Comparison of ENCODE assay signal across 9 cellular contexts in the genomic region with DNA sequence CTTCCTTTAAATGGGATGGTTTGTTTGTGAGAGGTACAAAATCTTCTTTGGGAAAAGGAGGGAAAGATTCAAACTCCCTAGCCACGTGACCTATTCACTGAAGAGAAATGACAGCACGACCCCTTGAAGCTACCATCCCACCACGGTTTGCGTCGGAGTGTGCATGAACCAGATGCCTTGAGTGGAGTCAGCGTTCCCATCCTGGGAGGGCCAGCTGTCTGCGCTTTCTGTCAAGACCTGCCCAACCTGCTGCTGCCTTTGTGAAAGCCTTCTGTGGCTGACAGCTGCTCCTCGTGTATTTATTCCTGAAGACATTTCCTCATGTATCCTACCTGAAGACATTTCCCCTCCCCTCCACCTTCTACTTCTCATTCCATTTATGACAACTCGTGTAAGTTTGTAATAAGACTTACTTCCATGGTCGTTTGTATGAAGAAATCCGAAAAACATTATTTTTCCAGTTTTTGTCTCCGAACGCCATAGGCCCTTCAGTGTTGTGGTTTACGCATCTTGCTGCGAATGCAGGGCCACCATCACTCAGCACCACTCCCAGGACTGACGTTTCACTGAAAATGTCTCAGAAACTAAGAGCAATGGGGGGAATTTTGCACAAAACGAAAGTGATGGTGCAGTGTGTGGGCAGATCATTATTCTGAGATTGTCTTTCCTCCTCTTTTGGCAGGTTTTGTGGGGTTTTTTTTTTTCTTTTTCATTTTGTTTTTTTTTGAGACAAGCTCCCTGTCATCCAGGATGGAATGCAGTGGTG. TPM values are rescaled to one million over a fixed set of nuclear protein-coding genes. Genes with fewer than 3 reads are reported as not detected.
DNase-seq lines count a peak whose midpoint lies in the region; ATAC-seq and TF ChIP-seq lines count a peak whose summit lies in the region.
"Had no signal": no experiment of that assay in that cellular context is flagged by ENCODE, and none has a peak within 500 bp of the region (broad histone marks: within the 10 kb centered on the region; RNA-seq: fewer than 3 reads in every experiment).

No MANE protein-coding gene starts in this region.

- no peak overlapping the region for H3K27ac Mint-ChIP-seq in activated T-helper 17 cell treated with anti-CD3 and anti-CD28 coated beads, Interleukin-2, amount 50 U/mL, for 72 hours

- peaks cover 8% of the 10 kb centered on the region for H3K4me1 Mint-ChIP-seq in activated T-helper 17 cell treated with anti-CD3 and anti-CD28 coated beads, Interleukin-2, amount 50 U/mL, for 72 hours

- peak; percentile 53 for ATAC-seq in HG02759 (IDR thresholded peaks at IDR 0.05; ENCODE audit: unreplicated experiment)
- ATAC-seq in activated T-helper 17 cell treated with anti-CD3 and anti-CD28 coated beads, Interleukin-2, amount 50 U/mL, for 72 hours (replicated peaks): peak; percentile 76
- no peak for ATAC-seq in SK-N-SH treated with all-trans-retinoic acid at 6 μM for 48 hours

- H3K4me3 Mint-ChIP-seq in activated T-helper 17 cell treated with anti-CD3 and anti-CD28 coated beads, Interleukin-2, amount 50 U/mL, for 72 hours: no peak overlapping the region

- H3K9me3 Mint-ChIP-seq in activated T-helper 17 cell treated with anti-CD3 and anti-CD28 coated beads, Interleukin-2, amount 50 U/mL, for 72 hours: no peaks in the 10 kb centered on the region

- TF ChIP-seq CTCF in GM10248 (IDR thresholded peaks at IDR 0.05; ENCODE audit: control extremely low read depth, extremely low read depth, low read depth, missing control alignments) (no peak), GM13976 (IDR thresholded peaks at IDR 0.05; ENCODE audit: borderline replicate concordance, control extremely low read depth, extremely low read depth, insufficient read depth, missing control alignments) (no peak)

- H3K36me3 Mint-ChIP-seq in activated T-helper 17 cell treated with anti-CD3 and anti-CD28 coated beads, Interleukin-2, amount 50 U/mL, for 72 hours (ENCODE audit: low read depth): no peaks in the 10 kb centered on the region

- no peaks in the 10 kb centered on the region for H3K27me3 Mint-ChIP-seq in activated T-helper 17 cell treated with anti-CD3 and anti-CD28 coated beads, Interleukin-2, amount 50 U/mL, for 72 hours

- POLR2A ChIA-PET in GM10248 (lab: Yijun Ruan, JAX): no interaction called here

- CTCF ChIA-PET in GM10248 (lab: Yijun Ruan, JAX): interaction anchor here (1.0 to 1.5 kb wide), 3 partner anchors 24 to 811 kb away, joined by 3 read pairs; no protein-coding TSS in a partner anchor

- in situ Hi-C loops in GM13976 (cut with MboI; ENCODE audit: low sequenced_read_pairs, unreplicated experiment): loop anchor here (10.0 to 25.0 kb wide), 3 partner anchors 146 to 1368 kb away; no protein-coding TSS in a partner anchor

- peak; percentile 46 for DNase-seq in GM10248 (ENCODE audit: extremely low spot score)
- peak; percentile 58 for DNase-seq in GM13976 (ENCODE audit: low spot score)
- DNase-seq in SKM-1 (lab: John Stamatoyannopoulos, UW; ENCODE audit: unreplicated experiment): no peak
- no peak for DNase-seq in NCI-H128 (lab: John Stamatoyannopoulos, UW; ENCODE audit: unreplicated experiment)
- DNase-seq: hippocampal formation, small intestine had no signal

TF ChIP-seq in SK-N-SH treated with all-trans-retinoic acid at 6 μM for 48 hours, 23 proteins besides CTCF, POLR2A, EP300 and RAD21:
- no peak for TF ChIP-seq PPARA (CRISPR knock-in tag; IDR thresholded peaks at IDR 0.05; ENCODE audit: borderline replicate concordance)
- no peak for TF ChIP-seq ZFP3 (CRISPR knock-in tag; IDR thresholded peaks at IDR 0.05)
- no peak for TF ChIP-seq ZC3H10 (CRISPR knock-in tag; IDR thresholded peaks at IDR 0.05)
- no peak for TF ChIP-seq GLIS3 (CRISPR knock-in tag; IDR thresholded peaks at IDR 0.05)
- TF ChIP-seq ZFP30 (CRISPR knock-in tag; IDR thresholded peaks at IDR 0.05): no peak
- TF ChIP-seq, protein P1, sequence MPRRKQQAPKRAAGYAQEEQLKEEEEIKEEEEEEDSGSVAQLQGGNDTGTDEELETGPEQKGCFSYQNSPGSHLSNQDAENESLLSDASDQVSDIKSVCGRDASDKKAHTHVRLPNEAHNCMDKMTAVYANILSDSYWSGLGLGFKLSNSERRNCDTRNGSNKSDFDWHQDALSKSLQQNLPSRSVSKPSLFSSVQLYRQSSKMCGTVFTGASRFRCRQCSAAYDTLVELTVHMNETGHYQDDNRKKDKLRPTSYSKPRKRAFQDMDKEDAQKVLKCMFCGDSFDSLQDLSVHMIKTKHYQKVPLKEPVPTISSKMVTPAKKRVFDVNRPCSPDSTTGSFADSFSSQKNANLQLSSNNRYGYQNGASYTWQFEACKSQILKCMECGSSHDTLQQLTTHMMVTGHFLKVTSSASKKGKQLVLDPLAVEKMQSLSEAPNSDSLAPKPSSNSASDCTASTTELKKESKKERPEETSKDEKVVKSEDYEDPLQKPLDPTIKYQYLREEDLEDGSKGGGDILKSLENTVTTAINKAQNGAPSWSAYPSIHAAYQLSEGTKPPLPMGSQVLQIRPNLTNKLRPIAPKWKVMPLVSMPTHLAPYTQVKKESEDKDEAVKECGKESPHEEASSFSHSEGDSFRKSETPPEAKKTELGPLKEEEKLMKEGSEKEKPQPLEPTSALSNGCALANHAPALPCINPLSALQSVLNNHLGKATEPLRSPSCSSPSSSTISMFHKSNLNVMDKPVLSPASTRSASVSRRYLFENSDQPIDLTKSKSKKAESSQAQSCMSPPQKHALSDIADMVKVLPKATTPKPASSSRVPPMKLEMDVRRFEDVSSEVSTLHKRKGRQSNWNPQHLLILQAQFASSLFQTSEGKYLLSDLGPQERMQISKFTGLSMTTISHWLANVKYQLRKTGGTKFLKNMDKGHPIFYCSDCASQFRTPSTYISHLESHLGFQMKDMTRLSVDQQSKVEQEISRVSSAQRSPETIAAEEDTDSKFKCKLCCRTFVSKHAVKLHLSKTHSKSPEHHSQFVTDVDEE (CRISPR knock-in tag; IDR thresholded peaks at IDR 0.05): no peak
- TF ChIP-seq CSRNP3 (CRISPR knock-in tag; IDR thresholded peaks at IDR 0.05): no peak
- TF ChIP-seq BACH2 (CRISPR knock-in tag; IDR thresholded peaks at IDR 0.05; ENCODE audit: borderline replicate concordance): no peak
- TF ChIP-seq ESRRG (CRISPR knock-in tag; IDR thresholded peaks at IDR 0.05): no peak
- TF ChIP-seq, protein P2, sequence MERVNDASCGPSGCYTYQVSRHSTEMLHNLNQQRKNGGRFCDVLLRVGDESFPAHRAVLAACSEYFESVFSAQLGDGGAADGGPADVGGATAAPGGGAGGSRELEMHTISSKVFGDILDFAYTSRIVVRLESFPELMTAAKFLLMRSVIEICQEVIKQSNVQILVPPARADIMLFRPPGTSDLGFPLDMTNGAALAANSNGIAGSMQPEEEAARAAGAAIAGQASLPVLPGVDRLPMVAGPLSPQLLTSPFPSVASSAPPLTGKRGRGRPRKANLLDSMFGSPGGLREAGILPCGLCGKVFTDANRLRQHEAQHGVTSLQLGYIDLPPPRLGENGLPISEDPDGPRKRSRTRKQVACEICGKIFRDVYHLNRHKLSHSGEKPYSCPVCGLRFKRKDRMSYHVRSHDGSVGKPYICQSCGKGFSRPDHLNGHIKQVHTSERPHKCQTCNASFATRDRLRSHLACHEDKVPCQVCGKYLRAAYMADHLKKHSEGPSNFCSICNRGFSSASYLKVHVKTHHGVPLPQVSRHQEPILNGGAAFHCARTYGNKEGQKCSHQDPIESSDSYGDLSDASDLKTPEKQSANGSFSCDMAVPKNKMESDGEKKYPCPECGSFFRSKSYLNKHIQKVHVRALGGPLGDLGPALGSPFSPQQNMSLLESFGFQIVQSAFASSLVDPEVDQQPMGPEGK (CRISPR knock-in tag; IDR thresholded peaks at IDR 0.05; ENCODE audit: borderline replicate concordance): no peak
- no peak for TF ChIP-seq ARNTL (CRISPR knock-in tag; IDR thresholded peaks at IDR 0.05; ENCODE audit: borderline replicate concordance, low read depth)
- TF ChIP-seq TCF4 (CRISPR knock-in tag; IDR thresholded peaks at IDR 0.05; ENCODE audit: borderline replicate concordance): no peak

RNA-seq across cellular contexts. Expression of gene EBLN2, which starts 18.9 kb away (rescaled TPM):
- total RNA-seq in activated T-helper 17 cell treated with anti-CD3 and anti-CD28 coated beads, Interleukin-2, amount 50 U/mL, for 72 hours: 1 to 10 TPM; 8.2 to 9.8 TPM

Comparison
In these comparisons a context has a peak if more than half of its experiments do, and no peak if none do; other contexts are left out.
1. DNase-seq: peak in GM10248 (single experiment) and GM13976 (single experiment); none in SKM-1 (single experiment) and NCI-H128 (single experiment).